In the genomic region with DNA sequence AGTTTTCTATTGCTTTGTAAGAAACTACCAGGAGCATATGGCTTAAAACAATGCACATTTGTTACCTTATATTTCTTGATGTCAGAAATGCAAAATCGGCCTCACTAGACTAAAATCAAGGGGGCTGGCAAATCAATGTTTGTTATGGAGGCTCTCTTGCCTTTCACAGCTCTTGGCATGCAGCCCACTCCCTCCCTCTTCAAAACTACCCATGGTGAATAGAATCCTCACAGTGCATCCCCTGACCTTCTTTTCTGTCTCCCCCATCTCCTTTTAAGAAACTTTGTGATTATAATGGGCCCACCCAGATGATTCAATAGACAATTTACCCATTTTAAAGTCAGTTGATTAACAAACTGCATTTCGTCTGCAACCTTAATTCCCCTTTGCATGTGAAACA, we compare ENCODE assay signal across 1 cellular context.
TF ChIP-seq lines count a peak whose summit lies in the region.

No MANE protein-coding gene starts in this region.

TF ChIP-seq in WTC11, 78 proteins besides CTCF, POLR2A, EP300 and RAD21 (continued from another document):
- TF ChIP-seq, protein P1, sequence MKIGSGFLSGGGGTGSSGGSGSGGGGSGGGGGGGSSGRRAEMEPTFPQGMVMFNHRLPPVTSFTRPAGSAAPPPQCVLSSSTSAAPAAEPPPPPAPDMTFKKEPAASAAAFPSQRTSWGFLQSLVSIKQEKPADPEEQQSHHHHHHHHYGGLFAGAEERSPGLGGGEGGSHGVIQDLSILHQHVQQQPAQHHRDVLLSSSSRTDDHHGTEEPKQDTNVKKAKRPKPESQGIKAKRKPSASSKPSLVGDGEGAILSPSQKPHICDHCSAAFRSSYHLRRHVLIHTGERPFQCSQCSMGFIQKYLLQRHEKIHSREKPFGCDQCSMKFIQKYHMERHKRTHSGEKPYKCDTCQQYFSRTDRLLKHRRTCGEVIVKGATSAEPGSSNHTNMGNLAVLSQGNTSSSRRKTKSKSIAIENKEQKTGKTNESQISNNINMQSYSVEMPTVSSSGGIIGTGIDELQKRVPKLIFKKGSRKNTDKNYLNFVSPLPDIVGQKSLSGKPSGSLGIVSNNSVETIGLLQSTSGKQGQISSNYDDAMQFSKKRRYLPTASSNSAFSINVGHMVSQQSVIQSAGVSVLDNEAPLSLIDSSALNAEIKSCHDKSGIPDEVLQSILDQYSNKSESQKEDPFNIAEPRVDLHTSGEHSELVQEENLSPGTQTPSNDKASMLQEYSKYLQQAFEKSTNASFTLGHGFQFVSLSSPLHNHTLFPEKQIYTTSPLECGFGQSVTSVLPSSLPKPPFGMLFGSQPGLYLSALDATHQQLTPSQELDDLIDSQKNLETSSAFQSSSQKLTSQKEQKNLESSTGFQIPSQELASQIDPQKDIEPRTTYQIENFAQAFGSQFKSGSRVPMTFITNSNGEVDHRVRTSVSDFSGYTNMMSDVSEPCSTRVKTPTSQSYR (CRISPR knock-in tag; IDR thresholded peaks at IDR 0.05): no peak
- TF ChIP-seq, protein P2, sequence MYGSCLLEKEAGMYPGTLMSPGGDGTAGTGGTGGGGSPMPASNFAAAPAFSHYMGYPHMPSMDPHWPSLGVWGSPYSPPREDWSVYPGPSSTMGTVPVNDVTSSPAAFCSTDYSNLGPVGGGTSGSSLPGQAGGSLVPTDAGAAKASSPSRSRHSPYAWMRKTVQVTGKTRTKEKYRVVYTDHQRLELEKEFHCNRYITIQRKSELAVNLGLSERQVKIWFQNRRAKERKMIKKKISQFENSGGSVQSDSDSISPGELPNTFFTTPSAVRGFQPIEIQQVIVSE (CRISPR knock-in tag; IDR thresholded peaks at IDR 0.05; ENCODE audit: borderline replicate concordance): no peak
- TF ChIP-seq, protein P3, sequence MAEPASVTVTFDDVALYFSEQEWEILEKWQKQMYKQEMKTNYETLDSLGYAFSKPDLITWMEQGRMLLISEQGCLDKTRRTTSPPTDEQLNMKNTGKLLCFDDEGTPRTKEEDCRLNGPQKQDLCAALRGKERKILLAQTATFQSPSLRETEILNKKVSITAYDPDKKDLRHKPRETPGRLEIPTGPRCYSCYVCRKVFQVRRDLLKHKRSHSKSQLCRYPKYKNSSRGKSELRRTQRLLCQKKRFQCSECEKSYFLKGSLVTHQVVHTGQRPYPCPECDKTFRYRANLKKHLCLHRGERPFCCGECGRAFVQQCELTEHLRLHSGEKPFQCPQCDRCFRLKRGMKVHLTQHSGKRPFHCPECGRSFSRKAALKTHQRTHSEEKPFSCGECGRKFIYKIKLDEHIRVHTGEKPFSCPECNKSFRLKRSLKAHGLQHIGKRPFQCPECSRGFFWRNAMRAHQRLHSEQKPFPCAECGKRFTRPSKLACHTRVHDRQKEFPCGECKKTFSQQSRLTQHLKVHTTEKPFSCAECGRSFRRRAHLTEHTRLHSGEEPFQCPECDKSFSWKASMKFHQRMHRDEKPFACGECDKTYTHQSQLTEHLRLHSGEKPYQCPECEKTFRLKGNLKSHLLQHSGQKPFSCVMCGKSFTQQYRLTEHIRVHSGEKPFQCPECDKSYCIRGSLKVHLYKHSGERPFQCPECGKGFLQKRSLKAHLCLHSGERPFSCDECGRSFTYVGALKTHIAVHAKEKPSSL (CRISPR knock-in tag; conservative IDR thresholded peaks at IDR 0.05): no peak
- TF ChIP-seq, protein P4, sequence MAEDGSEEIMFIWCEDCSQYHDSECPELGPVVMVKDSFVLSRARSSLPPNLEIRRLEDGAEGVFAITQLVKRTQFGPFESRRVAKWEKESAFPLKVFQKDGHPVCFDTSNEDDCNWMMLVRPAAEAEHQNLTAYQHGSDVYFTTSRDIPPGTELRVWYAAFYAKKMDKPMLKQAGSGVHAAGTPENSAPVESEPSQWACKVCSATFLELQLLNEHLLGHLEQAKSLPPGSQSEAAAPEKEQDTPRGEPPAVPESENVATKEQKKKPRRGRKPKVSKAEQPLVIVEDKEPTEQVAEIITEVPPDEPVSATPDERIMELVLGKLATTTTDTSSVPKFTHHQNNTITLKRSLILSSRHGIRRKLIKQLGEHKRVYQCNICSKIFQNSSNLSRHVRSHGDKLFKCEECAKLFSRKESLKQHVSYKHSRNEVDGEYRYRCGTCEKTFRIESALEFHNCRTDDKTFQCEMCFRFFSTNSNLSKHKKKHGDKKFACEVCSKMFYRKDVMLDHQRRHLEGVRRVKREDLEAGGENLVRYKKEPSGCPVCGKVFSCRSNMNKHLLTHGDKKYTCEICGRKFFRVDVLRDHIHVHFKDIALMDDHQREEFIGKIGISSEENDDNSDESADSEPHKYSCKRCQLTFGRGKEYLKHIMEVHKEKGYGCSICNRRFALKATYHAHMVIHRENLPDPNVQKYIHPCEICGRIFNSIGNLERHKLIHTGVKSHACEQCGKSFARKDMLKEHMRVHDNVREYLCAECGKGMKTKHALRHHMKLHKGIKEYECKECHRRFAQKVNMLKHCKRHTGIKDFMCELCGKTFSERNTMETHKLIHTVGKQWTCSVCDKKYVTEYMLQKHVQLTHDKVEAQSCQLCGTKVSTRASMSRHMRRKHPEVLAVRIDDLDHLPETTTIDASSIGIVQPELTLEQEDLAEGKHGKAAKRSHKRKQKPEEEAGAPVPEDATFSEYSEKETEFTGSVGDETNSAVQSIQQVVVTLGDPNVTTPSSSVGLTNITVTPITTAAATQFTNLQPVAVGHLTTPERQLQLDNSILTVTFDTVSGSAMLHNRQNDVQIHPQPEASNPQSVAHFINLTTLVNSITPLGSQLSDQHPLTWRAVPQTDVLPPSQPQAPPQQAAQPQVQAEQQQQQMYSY (CRISPR knock-in tag; IDR thresholded peaks at IDR 0.05): no peak
- no peak for TF ChIP-seq HMGA2 (CRISPR knock-in tag; IDR thresholded peaks at IDR 0.05)
- no peak for TF ChIP-seq MYBL2 (CRISPR knock-in tag; IDR thresholded peaks at IDR 0.05)
- TF ChIP-seq, protein P5, sequence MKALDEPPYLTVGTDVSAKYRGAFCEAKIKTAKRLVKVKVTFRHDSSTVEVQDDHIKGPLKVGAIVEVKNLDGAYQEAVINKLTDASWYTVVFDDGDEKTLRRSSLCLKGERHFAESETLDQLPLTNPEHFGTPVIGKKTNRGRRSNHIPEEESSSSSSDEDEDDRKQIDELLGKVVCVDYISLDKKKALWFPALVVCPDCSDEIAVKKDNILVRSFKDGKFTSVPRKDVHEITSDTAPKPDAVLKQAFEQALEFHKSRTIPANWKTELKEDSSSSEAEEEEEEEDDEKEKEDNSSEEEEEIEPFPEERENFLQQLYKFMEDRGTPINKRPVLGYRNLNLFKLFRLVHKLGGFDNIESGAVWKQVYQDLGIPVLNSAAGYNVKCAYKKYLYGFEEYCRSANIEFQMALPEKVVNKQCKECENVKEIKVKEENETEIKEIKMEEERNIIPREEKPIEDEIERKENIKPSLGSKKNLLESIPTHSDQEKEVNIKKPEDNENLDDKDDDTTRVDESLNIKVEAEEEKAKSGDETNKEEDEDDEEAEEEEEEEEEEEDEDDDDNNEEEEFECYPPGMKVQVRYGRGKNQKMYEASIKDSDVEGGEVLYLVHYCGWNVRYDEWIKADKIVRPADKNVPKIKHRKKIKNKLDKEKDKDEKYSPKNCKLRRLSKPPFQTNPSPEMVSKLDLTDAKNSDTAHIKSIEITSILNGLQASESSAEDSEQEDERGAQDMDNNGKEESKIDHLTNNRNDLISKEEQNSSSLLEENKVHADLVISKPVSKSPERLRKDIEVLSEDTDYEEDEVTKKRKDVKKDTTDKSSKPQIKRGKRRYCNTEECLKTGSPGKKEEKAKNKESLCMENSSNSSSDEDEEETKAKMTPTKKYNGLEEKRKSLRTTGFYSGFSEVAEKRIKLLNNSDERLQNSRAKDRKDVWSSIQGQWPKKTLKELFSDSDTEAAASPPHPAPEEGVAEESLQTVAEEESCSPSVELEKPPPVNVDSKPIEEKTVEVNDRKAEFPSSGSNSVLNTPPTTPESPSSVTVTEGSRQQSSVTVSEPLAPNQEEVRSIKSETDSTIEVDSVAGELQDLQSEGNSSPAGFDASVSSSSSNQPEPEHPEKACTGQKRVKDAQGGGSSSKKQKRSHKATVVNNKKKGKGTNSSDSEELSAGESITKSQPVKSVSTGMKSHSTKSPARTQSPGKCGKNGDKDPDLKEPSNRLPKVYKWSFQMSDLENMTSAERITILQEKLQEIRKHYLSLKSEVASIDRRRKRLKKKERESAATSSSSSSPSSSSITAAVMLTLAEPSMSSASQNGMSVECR (CRISPR knock-in tag; IDR thresholded peaks at IDR 0.05; ENCODE audit: borderline replicate concordance): no peak
- TF ChIP-seq ZNF219 (CRISPR knock-in tag; IDR thresholded peaks at IDR 0.05; ENCODE audit: borderline replicate concordance): no peak
